Comparison of ENCODE assay signal across 8 cellular contexts in the genomic region with DNA sequence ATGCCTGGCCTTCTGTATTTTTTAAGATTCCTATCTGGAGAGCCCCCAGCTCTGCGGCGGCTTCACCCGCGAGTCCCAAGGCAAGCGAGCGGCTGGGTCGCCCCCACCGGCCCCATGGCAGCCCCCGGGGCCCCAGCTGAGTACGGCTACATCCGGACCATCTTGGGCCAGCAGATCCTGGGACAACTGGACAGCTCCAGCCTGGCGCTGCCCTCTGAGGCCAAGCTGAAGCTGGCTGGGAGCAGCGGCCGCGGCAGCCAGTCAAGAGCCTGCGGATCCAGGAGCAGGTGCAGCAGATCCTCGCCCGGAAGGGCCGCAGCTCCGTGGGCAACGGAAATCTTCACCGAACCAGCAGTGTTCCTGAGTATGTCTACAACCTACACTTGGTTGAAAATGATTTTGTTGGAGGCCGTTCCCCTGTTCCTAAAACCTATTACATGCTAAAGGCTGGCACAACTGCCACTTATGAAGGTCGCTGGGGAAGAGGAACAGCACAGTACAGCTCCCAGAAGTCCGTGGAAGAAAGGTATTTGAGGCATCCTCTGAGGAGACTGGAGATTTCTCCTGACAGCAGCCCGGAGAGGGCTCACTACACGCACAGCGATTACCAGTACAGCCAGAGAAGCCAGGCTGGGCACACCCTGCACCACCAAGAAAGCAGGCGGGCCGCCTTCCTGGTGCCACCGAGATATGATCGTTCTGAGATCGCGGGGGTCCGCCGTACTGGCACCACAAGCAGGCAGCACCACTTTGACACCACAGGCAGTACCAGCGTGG. TPM values are rescaled to one million over a fixed set of nuclear protein-coding genes. Genes with fewer than 3 reads are reported as not detected.
"Had no signal": no experiment of that assay in that cellular context is flagged by ENCODE, and none has a peak within 500 bp of the region (broad histone marks: within the 10 kb centered on the region; RNA-seq: fewer than 3 reads in every experiment).

No MANE protein-coding gene starts in this region.

RNA-seq across cellular contexts. Expression of gene CD27, which starts 33.0 kb away (rescaled TPM):
- total RNA-seq: hepatocyte, mammary epithelial cell, mesothelial cell of epicardium, progenitor cell of endocrine pancreas, pulmonary artery endothelial cell, renal cortical epithelial cell, skeletal muscle tissue, smooth muscle cell had no signal
